In the genomic region with DNA sequence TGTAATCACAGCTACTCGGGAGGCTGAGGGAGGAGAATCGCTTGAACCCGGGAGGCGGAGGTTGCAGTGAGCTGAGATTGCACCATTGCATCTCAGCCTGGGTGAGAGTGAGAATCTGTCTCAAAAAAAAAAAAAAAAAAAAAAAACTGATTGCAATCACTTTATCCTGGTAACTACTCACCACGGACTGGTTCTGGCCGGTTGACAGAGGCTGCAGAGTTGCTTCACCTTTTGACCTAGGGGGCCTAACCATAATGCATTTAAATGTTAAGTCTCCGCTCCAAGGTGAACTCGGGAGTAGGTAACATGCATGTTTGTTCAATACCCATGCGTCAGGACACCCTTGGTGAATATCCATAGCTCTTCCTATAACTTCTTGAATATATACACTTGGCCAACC, we compare ENCODE assay signal across 1 cellular context.
A peak's percentile ranks its signal among the peaks of the same experiment; 100 is the strongest.
TF ChIP-seq lines count a peak whose summit lies in the region.

No MANE protein-coding gene starts in this region.

TF ChIP-seq in K562, 482 proteins besides CTCF, POLR2A, EP300 and RAD21:
- TF ChIP-seq, protein P1, sequence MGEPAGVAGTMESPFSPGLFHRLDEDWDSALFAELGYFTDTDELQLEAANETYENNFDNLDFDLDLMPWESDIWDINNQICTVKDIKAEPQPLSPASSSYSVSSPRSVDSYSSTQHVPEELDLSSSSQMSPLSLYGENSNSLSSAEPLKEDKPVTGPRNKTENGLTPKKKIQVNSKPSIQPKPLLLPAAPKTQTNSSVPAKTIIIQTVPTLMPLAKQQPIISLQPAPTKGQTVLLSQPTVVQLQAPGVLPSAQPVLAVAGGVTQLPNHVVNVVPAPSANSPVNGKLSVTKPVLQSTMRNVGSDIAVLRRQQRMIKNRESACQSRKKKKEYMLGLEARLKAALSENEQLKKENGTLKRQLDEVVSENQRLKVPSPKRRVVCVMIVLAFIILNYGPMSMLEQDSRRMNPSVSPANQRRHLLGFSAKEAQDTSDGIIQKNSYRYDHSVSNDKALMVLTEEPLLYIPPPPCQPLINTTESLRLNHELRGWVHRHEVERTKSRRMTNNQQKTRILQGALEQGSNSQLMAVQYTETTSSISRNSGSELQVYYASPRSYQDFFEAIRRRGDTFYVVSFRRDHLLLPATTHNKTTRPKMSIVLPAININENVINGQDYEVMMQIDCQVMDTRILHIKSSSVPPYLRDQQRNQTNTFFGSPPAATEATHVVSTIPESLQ (CRISPR knock-in tag; IDR thresholded peaks at IDR 0.05), result no peak
- TF ChIP-seq HDGF (IDR thresholded peaks at IDR 0.05) (no peak), SMC3 (conservative IDR thresholded peaks at IDR 0.05; ENCODE audit: insufficient read depth, low read depth, low read length) (no peak), ARHGAP35 (IDR thresholded peaks at IDR 0.05; ENCODE audit: partially characterized antibody) (no peak), CXXC5 (CRISPR knock-in tag; IDR thresholded peaks at IDR 0.05) (no peak), CTBP1 (IDR thresholded peaks at IDR 0.05; ENCODE audit: borderline replicate concordance) (no peak), LCOR (CRISPR knock-in tag; IDR thresholded peaks at IDR 0.05) (no peak), LARP7 (IDR thresholded peaks at IDR 0.05) (no peak), SP2 (IDR thresholded peaks at IDR 0.05; ENCODE audit: extremely low read depth, low read depth, low read length, poor library complexity, severe bottlenecking) (no peak), PHB (CRISPR knock-in tag; IDR thresholded peaks at IDR 0.05) (no peak), ZNF263 (CRISPR knock-in tag; IDR thresholded peaks at IDR 0.05; ENCODE audit: borderline replicate concordance) (no peak), ZNF507 (tag; conservative IDR thresholded peaks at IDR 0.05) (no peak), KLF16 (IDR thresholded peaks at IDR 0.05) (peak; percentile 59), ZBED1 (IDR thresholded peaks at IDR 0.05) (no peak), NFE2L1 (tag; IDR thresholded peaks at IDR 0.05; ENCODE audit: borderline replicate concordance, low read depth) (no peak), ZEB2 (IDR thresholded peaks at IDR 0.05) (no peak), ZNF384 (IDR thresholded peaks at IDR 0.05; ENCODE audit: low read depth, low read length) (peak; percentile 62; the same call in 1 of the 2 replicates), PHTF2 (CRISPR knock-in tag; IDR thresholded peaks at IDR 0.05) (no peak)
- TF ChIP-seq, protein P2, sequence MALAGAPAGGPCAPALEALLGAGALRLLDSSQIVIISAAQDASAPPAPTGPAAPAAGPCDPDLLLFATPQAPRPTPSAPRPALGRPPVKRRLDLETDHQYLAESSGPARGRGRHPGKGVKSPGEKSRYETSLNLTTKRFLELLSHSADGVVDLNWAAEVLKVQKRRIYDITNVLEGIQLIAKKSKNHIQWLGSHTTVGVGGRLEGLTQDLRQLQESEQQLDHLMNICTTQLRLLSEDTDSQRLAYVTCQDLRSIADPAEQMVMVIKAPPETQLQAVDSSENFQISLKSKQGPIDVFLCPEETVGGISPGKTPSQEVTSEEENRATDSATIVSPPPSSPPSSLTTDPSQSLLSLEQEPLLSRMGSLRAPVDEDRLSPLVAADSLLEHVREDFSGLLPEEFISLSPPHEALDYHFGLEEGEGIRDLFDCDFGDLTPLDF (CRISPR knock-in tag; IDR thresholded peaks at IDR 0.05), result no peak
- TF ChIP-seq, protein P3, sequence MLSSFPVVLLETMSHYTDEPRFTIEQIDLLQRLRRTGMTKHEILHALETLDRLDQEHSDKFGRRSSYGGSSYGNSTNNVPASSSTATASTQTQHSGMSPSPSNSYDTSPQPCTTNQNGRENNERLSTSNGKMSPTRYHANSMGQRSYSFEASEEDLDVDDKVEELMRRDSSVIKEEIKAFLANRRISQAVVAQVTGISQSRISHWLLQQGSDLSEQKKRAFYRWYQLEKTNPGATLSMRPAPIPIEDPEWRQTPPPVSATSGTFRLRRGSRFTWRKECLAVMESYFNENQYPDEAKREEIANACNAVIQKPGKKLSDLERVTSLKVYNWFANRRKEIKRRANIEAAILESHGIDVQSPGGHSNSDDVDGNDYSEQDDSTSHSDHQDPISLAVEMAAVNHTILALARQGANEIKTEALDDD (IDR thresholded peaks at IDR 0.05), result peak; percentile 14; the same call in 1 of the 2 replicates
- TF ChIP-seq, protein P4, sequence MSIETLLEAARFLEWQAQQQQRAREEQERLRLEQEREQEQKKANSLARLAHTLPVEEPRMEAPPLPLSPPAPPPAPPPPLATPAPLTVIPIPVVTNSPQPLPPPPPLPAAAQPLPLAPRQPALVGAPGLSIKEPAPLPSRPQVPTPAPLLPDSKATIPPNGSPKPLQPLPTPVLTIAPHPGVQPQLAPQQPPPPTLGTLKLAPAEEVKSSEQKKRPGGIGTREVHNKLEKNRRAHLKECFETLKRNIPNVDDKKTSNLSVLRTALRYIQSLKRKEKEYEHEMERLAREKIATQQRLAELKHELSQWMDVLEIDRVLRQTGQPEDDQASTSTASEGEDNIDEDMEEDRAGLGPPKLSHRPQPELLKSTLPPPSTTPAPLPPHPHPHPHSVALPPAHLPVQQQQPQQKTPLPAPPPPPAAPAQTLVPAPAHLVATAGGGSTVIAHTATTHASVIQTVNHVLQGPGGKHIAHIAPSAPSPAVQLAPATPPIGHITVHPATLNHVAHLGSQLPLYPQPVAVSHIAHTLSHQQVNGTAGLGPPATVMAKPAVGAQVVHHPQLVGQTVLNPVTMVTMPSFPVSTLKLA (conservative IDR thresholded peaks at IDR 0.05), result no peak
TF ChIP-seq in K562: peak in this region for 3.
